ENCODE assay signal across 8 cellular contexts in genomic region chr17:3669085-3669347, GRCh38. TPM values are rescaled to one million over a fixed set of nuclear protein-coding genes. Genes with fewer than 3 reads are reported as not detected.
A peak's percentile ranks its signal among the peaks of the same experiment; 100 is the strongest.
DNase-seq lines count a peak whose midpoint lies in the region; ATAC-seq, FAIRE-seq and TF ChIP-seq lines count a peak whose summit lies in the region.

No MANE protein-coding gene starts in this region.

- CTCF ChIA-PET in activated CD4-positive, alpha-beta T cell treated with anti-CD3 and anti-CD28 coated beads, Interleukin-2, amount 10 ng/mL, durations not matched to agents 7 days and 5 days (lab: Charles Lee) = interaction anchor here (0.6 kb wide), 1 partner anchor 168 kb away, joined by 3 read pairs; no protein-coding TSS in a partner anchor
- CTCF ChIA-PET in WTC11 (lab: Charles Lee) = interaction anchor here (3.2 kb wide), 1 partner anchor 14 kb away, joined by 20 read pairs; no protein-coding TSS in a partner anchor

- no peak for TF ChIP-seq POLR2A in testis (IDR thresholded peaks at IDR 0.05)

- no peaks in the 10 kb centered on the region for H3K27me3 Mint-ChIP-seq in activated CD4-positive, alpha-beta T cell treated with anti-CD3 and anti-CD28 coated beads, Interleukin-2, amount 10 ng/mL, durations not matched to agents 7 days and 5 days
- H3K27me3 Mint-ChIP-seq in WTC11 (ENCODE audit: low read depth) = no peaks in the 10 kb centered on the region

- no peak for TF ChIP-seq CTCF in WTC11 (IDR thresholded peaks at IDR 0.05)
- no peak for TF ChIP-seq CTCF in testis (IDR thresholded peaks at IDR 0.05)

- ATAC-seq in WTC11 (no peak), GM18520 (IDR thresholded peaks at IDR 0.05; ENCODE audit: unreplicated experiment) (no peak), GM18861 (IDR thresholded peaks at IDR 0.05; ENCODE audit: unreplicated experiment) (no peak)

- no peaks in the 10 kb centered on the region for H3K27me3 ChIP-seq in iPS-18a (ENCODE audit: control insufficient read depth, insufficient read depth, low read length)
- no peaks in the 10 kb centered on the region for H3K27me3 ChIP-seq in testis

- DNase-seq in activated CD4-positive, alpha-beta T cell treated with anti-CD3 and anti-CD28 coated beads, Interleukin-2, amount 10 ng/mL, durations not matched to agents 7 days and 5 days = no peak
- DNase-seq in activated CD4-positive, alpha-beta T cell treated with anti-CD3 and anti-CD28 coated beads for 48 hours = no peak
- DNase-seq in WTC11 (ENCODE audit: low spot score) (no peak), testis (no peak), GM19239 (ENCODE audit: insufficient read length, low spot score) (no peak)

- H3K4me1 ChIP-seq in iPS-18a (ENCODE audit: control insufficient read depth, low read depth, low read length) (peaks cover 3% of the 10 kb centered on the region), testis (peaks cover 20% of the 10 kb centered on the region)

- H3K4me3 Mint-ChIP-seq in activated CD4-positive, alpha-beta T cell treated with anti-CD3 and anti-CD28 coated beads, Interleukin-2, amount 10 ng/mL, durations not matched to agents 7 days and 5 days = peak overlapping the region; percentile 92
- peak overlapping the region; percentile 99 for H3K4me3 Mint-ChIP-seq in WTC11

- FAIRE-seq in GM19239 (lab: Jason Lieb, UNC) = no peak

- peaks cover 8% of the 10 kb centered on the region for H3K36me3 Mint-ChIP-seq in activated CD4-positive, alpha-beta T cell treated with anti-CD3 and anti-CD28 coated beads, Interleukin-2, amount 10 ng/mL, durations not matched to agents 7 days and 5 days (ENCODE audit: low read depth)
- peaks cover 18% of the 10 kb centered on the region for H3K36me3 Mint-ChIP-seq in WTC11

- WGBS in testis, 2 donors = 0 to 1% methylated on average over 25 to 27 of the region's 32 CpGs

- H3K27ac ChIP-seq in iPS-18a (ENCODE audit: low read length) (peak overlapping the region; percentile 59), testis (peak overlapping the region; percentile 66)

- no peaks in the 10 kb centered on the region for H3K9me3 Mint-ChIP-seq in activated CD4-positive, alpha-beta T cell treated with anti-CD3 and anti-CD28 coated beads, Interleukin-2, amount 10 ng/mL, durations not matched to agents 7 days and 5 days
- no peaks in the 10 kb centered on the region for H3K9me3 Mint-ChIP-seq in WTC11

- peak overlapping the region; percentile 90 for H3K27ac Mint-ChIP-seq in activated CD4-positive, alpha-beta T cell treated with anti-CD3 and anti-CD28 coated beads, Interleukin-2, amount 10 ng/mL, durations not matched to agents 7 days and 5 days
- peak overlapping the region; percentile 96 for H3K27ac Mint-ChIP-seq in WTC11

- H3K9ac ChIP-seq in iPS-18a (ENCODE audit: low read length) = peak overlapping the region; percentile 94

- peak overlapping the region; percentile 92 for H3K4me3 ChIP-seq in iPS-18a (ENCODE audit: low read length)
- H3K4me3 ChIP-seq in testis = peak overlapping the region; percentile 83 to 91

- intact Hi-C loops in testis (cut with DNase I; ENCODE audit: low total_unique reads) = no loop called here

- H3K4me1 Mint-ChIP-seq in activated CD4-positive, alpha-beta T cell treated with anti-CD3 and anti-CD28 coated beads, Interleukin-2, amount 10 ng/mL, durations not matched to agents 7 days and 5 days = peaks cover 29% of the 10 kb centered on the region
- H3K4me1 Mint-ChIP-seq in WTC11 = peaks cover 20% of the 10 kb centered on the region

- POLR2A ChIA-PET in activated CD4-positive, alpha-beta T cell treated with anti-CD3 and anti-CD28 coated beads, Interleukin-2, amount 10 ng/mL, durations not matched to agents 7 days and 5 days (lab: Charles Lee) = interaction anchor here (0.6 kb wide), 1 partner anchor 87 kb away, joined by 3 read pairs; no protein-coding TSS in a partner anchor
- POLR2A ChIA-PET in WTC11 (lab: Charles Lee) = interaction anchor here (0.6 to 1.0 kb wide), 3 partner anchors 9 to 85 kb away, joined by 3 to 4 read pairs (median 3); partner anchors contain the start of gene SHPK

- H3K36me3 ChIP-seq in iPS-18a (ENCODE audit: control insufficient read depth, low read depth, low read length) (no peaks in the 10 kb centered on the region), testis (ENCODE audit: low read depth, missing control alignments) (no peaks in the 10 kb centered on the region)

- no peaks in the 10 kb centered on the region for H3K9me3 ChIP-seq in iPS-18a (ENCODE audit: control insufficient read depth, low read depth, low read length)
- H3K9me3 ChIP-seq in testis = no peaks in the 10 kb centered on the region

TF ChIP-seq in WTC11, 78 proteins besides CTCF, POLR2A, EP300 and RAD21:
- TF ChIP-seq TEAD1 (CRISPR knock-in tag; IDR thresholded peaks at IDR 0.05) (0 out of 2 replicates have a peak, but pooled peaks have one; percentile 48), MYBL2 (CRISPR knock-in tag; IDR thresholded peaks at IDR 0.05) (0 out of 2 replicates have a peak, but pooled peaks have one; percentile 12), JUN (CRISPR knock-in tag; IDR thresholded peaks at IDR 0.05) (peak; percentile 61; the same call in 1 of the 2 replicates), ZNF219 (CRISPR knock-in tag; IDR thresholded peaks at IDR 0.05; ENCODE audit: borderline replicate concordance) (0 out of 2 replicates have a peak, but pooled peaks have one; percentile 37), ZNF281 (CRISPR knock-in tag; IDR thresholded peaks at IDR 0.05) (peak; percentile 56; the same call in 1 of the 2 replicates), TEAD4 (CRISPR knock-in tag; IDR thresholded peaks at IDR 0.05) (0 out of 2 replicates have a peak, but pooled peaks have one; percentile 32), CREB1 (CRISPR knock-in tag; IDR thresholded peaks at IDR 0.05) (peak; percentile 60; the same call in 1 of the 2 replicates), GTF2I (CRISPR knock-in tag; conservative IDR thresholded peaks at IDR 0.05) (no peak), TCF7 (CRISPR knock-in tag; IDR thresholded peaks at IDR 0.05; ENCODE audit: low read depth) (no peak)
TF ChIP-seq in WTC11: peak in this region for 7.

RNA-seq across cellular contexts. Expression of gene EMC6, which starts 0.4 kb away (rescaled TPM):
- 10 to 100 TPM; 34.8 to 37.3 TPM for total RNA-seq in activated CD4-positive, alpha-beta T cell treated with anti-CD3 and anti-CD28 coated beads, Interleukin-2, amount 10 ng/mL, durations not matched to agents 7 days and 5 days
- total RNA-seq in WTC11 (2021) (81.2 to 89.7 TPM (median 86.0 TPM) in 3 replicates), testis (10 to 100 TPM; 39.0 to 46.5 TPM)
- 74.1 TPM for polyA plus RNA-seq in testis (ENCODE audit: insufficient read depth, low read depth, low replicate concordance)

RNA-seq across cellular contexts. Expression of gene TAX1BP3, which starts 0.6 kb away (rescaled TPM):
- total RNA-seq in activated CD4-positive, alpha-beta T cell treated with anti-CD3 and anti-CD28 coated beads, Interleukin-2, amount 10 ng/mL, durations not matched to agents 7 days and 5 days = 10 to 100 TPM; 17.4 to 18.4 TPM
- total RNA-seq in WTC11 (2021) = 71.9 to 76.9 TPM (median 76.2 TPM) in 3 replicates
- total RNA-seq in testis = 100 to 1,000 TPM; 150 to 212 TPM
- polyA plus RNA-seq in testis (ENCODE audit: insufficient read depth, low read depth, low replicate concordance) = 93.6 TPM

RNA-seq across cellular contexts. Expression of gene P2RX5, which starts 26.9 kb away (rescaled TPM):
- 10 to 100 TPM; 33.6 to 39.4 TPM for total RNA-seq in activated CD4-positive, alpha-beta T cell treated with anti-CD3 and anti-CD28 coated beads, Interleukin-2, amount 10 ng/mL, durations not matched to agents 7 days and 5 days
- total RNA-seq in WTC11 (2021) (6.4 to 9.5 TPM (median 8.8 TPM) in 3 replicates), testis (1 to 10 TPM; 2.0 to 3.0 TPM)
- polyA plus RNA-seq in testis (ENCODE audit: insufficient read depth, low read depth, low replicate concordance) = 3.7 TPM

RNA-seq across cellular contexts. Expression of gene CTNS, which starts 32.5 kb away (rescaled TPM):
- 10 to 100 TPM; 10.3 TPM for total RNA-seq in activated CD4-positive, alpha-beta T cell treated with anti-CD3 and anti-CD28 coated beads, Interleukin-2, amount 10 ng/mL, durations not matched to agents 7 days and 5 days
- total RNA-seq in WTC11 (2021) (10.7 to 11.9 TPM (median 11.8 TPM) in 3 replicates), testis (10 to 100 TPM; 43.8 to 57.3 TPM)
- polyA plus RNA-seq in testis (ENCODE audit: insufficient read depth, low read depth, low replicate concordance) = 50.4 TPM

RNA-seq across cellular contexts. Expression of gene SHPK, which starts 33.0 kb away (rescaled TPM):
- total RNA-seq in activated CD4-positive, alpha-beta T cell treated with anti-CD3 and anti-CD28 coated beads, Interleukin-2, amount 10 ng/mL, durations not matched to agents 7 days and 5 days = 10 to 100 TPM; 11.5 to 12.3 TPM
- total RNA-seq in WTC11 (2021) = 29.0 to 29.3 TPM (median 29.2 TPM) in 3 replicates
- total RNA-seq in testis = 10 to 100 TPM; 23.6 to 33.8 TPM
- polyA plus RNA-seq in testis (ENCODE audit: insufficient read depth, low read depth, low replicate concordance) = 9.0 TPM
